ENCODE assay signal across 9 cellular contexts in genomic region chr10:47311193-47311899, GRCh38. TPM values are rescaled to one million over a fixed set of nuclear protein-coding genes. Genes with fewer than 3 reads are reported as not detected.
DNase-seq lines count a peak whose midpoint lies in the region; ATAC-seq, FAIRE-seq and TF ChIP-seq lines count a peak whose summit lies in the region.
"Had no signal": no experiment of that assay in that cellular context is flagged by ENCODE, and none has a peak within 500 bp of the region (broad histone marks: within the 10 kb centered on the region; RNA-seq: fewer than 3 reads in every experiment).

No MANE protein-coding gene starts in this region.

- H3K4me1 Mint-ChIP-seq in activated CD8-positive, alpha-beta memory T cell treated with anti-CD3 and anti-CD28 coated beads, Interleukin-2, amount 10 ng/mL, durations not matched to agents 7 days and 5 days, result peaks cover 14% of the 10 kb centered on the region
- peaks cover 38 to 45% (median 44%) of the 10 kb centered on the region in 3 donors for H3K4me1 Mint-ChIP-seq in T-cell
- H3K4me1 Mint-ChIP-seq in activated naive CD8-positive, alpha-beta T cell treated with anti-CD3 and anti-CD28 coated beads, Interleukin-2, amount 50 U/mL, for 24 hours, result peaks cover 14% of the 10 kb centered on the region

- peak; percentile 74 for ATAC-seq in activated CD8-positive, alpha-beta memory T cell treated with anti-CD3 and anti-CD28 coated beads, Interleukin-2, amount 10 ng/mL, durations not matched to agents 7 days and 5 days
- ATAC-seq in T-cell (replicated peaks in 1 of 4) (peak; percentile 85 to 89 (median 88)), GM21423 (IDR thresholded peaks at IDR 0.05; ENCODE audit: unreplicated experiment) (no peak)
- ATAC-seq in activated naive CD8-positive, alpha-beta T cell treated with anti-CD3 and anti-CD28 coated beads, Interleukin-2, amount 50 U/mL, for 24 hours, result no peak
- peak; percentile 48 for ATAC-seq in stimulated activated naive CD8-positive, alpha-beta T cell treated with anti-CD3 and anti-CD28 coated beads, Interleukin-15, Interleukin-2, amounts not matched to agents 100 U/mL and 50 U/mL, for 24 hours

- no peak for TF ChIP-seq POLR2A in GM12892 (IDR thresholded peaks at IDR 0.05; ENCODE audit: low read depth, low read length)

- no peaks in the 10 kb centered on the region for H3K9me3 Mint-ChIP-seq in activated CD8-positive, alpha-beta memory T cell treated with anti-CD3 and anti-CD28 coated beads, Interleukin-2, amount 10 ng/mL, durations not matched to agents 7 days and 5 days (ENCODE audit: low read depth)
- H3K9me3 Mint-ChIP-seq in T-cell, result no peaks in the 10 kb centered on the region
- no peaks in the 10 kb centered on the region for H3K9me3 Mint-ChIP-seq in activated naive CD8-positive, alpha-beta T cell treated with anti-CD3 and anti-CD28 coated beads, Interleukin-2, amount 50 U/mL, for 24 hours

- no peaks in the 10 kb centered on the region for H3K27me3 Mint-ChIP-seq in activated CD8-positive, alpha-beta memory T cell treated with anti-CD3 and anti-CD28 coated beads, Interleukin-2, amount 10 ng/mL, durations not matched to agents 7 days and 5 days
- H3K27me3 Mint-ChIP-seq in T-cell, result no peaks in the 10 kb centered on the region
- no peaks in the 10 kb centered on the region for H3K27me3 Mint-ChIP-seq in activated naive CD8-positive, alpha-beta T cell treated with anti-CD3 and anti-CD28 coated beads, Interleukin-2, amount 50 U/mL, for 24 hours

- CTCF ChIA-PET in activated CD8-positive, alpha-beta memory T cell treated with anti-CD3 and anti-CD28 coated beads, Interleukin-2, amount 10 ng/mL, durations not matched to agents 7 days and 5 days (lab: Charles Lee), result interaction anchor here (0.6 to 8.2 kb wide), 27 partner anchors 8 to 318 kb away, joined by 3 to 155 read pairs (median 4); no protein-coding TSS in a partner anchor
- CTCF ChIA-PET in T-cell (lab: Charles Lee), result interaction anchor here (0.5 to 4.2 kb wide), 22 partner anchors 10 to 431 kb away, joined by 3 to 52 read pairs (median 4); no protein-coding TSS in a partner anchor

- no peaks in the 10 kb centered on the region for H3K36me3 Mint-ChIP-seq in activated CD8-positive, alpha-beta memory T cell treated with anti-CD3 and anti-CD28 coated beads, Interleukin-2, amount 10 ng/mL, durations not matched to agents 7 days and 5 days
- no peaks in the 10 kb centered on the region for H3K36me3 Mint-ChIP-seq in T-cell
- no peaks in the 10 kb centered on the region for H3K36me3 Mint-ChIP-seq in activated naive CD8-positive, alpha-beta T cell treated with anti-CD3 and anti-CD28 coated beads, Interleukin-2, amount 50 U/mL, for 24 hours (ENCODE audit: low read depth)

- no peak for FAIRE-seq in GM12892 (lab: Jason Lieb, UNC)

- DNase-seq in activated CD8-positive, alpha-beta memory T cell treated with anti-CD3 and anti-CD28 coated beads, Interleukin-2, amount 10 ng/mL, durations not matched to agents 7 days and 5 days, result peak; percentile 72
- DNase-seq in activated CD8-positive, alpha-beta memory T cell treated with anti-CD3 and anti-CD28 coated beads, Interleukin-2, amount 50 U/mL, for 48 hours, result no peak
- DNase-seq in T-cell (peak; percentile 29 to 76 (median 56)), GM12892 (ENCODE audit: insufficient read length) (no peak), anterior cingulate cortex (lab: John Stamatoyannopoulos, UW) (no peak)
- peak; percentile 17 for DNase-seq in activated naive CD8-positive, alpha-beta T cell treated with anti-CD3 and anti-CD28 coated beads, Interleukin-2, amount 50 U/mL, for 24 hours
- peak; percentile 27 for DNase-seq in stimulated activated naive CD8-positive, alpha-beta T cell treated with anti-CD3 and anti-CD28 coated beads, Interleukin-15, Interleukin-2, amounts not matched to agents 100 U/mL and 50 U/mL, for 24 hours

- peak overlapping the region; percentile 32 for H3K27ac Mint-ChIP-seq in activated CD8-positive, alpha-beta memory T cell treated with anti-CD3 and anti-CD28 coated beads, Interleukin-2, amount 10 ng/mL, durations not matched to agents 7 days and 5 days
- H3K27ac Mint-ChIP-seq in T-cell, result peak overlapping the region; percentile 86 to 91
- peak overlapping the region; percentile 31 for H3K27ac Mint-ChIP-seq in activated naive CD8-positive, alpha-beta T cell treated with anti-CD3 and anti-CD28 coated beads, Interleukin-2, amount 50 U/mL, for 24 hours

- H3K4me3 Mint-ChIP-seq in activated CD8-positive, alpha-beta memory T cell treated with anti-CD3 and anti-CD28 coated beads, Interleukin-2, amount 10 ng/mL, durations not matched to agents 7 days and 5 days, result no peak overlapping the region
- H3K4me3 Mint-ChIP-seq in T-cell, result peak overlapping the region; percentile 22 to 68 (median 31)
- no peak overlapping the region for H3K4me3 Mint-ChIP-seq in activated naive CD8-positive, alpha-beta T cell treated with anti-CD3 and anti-CD28 coated beads, Interleukin-2, amount 50 U/mL, for 24 hours

- POLR2A ChIA-PET in T-cell (lab: Charles Lee), result interaction anchor here in 1 of 2 donors (0.8 kb wide), 1 partner anchor 263 kb away, joined by 4 read pairs; no protein-coding TSS in a partner anchor

RNA-seq across cellular contexts. Expression of gene GDF2, which starts 10.9 kb away (rescaled TPM):
- not detected for total RNA-seq in activated CD8-positive, alpha-beta memory T cell treated with anti-CD3 and anti-CD28 coated beads, Interleukin-2, amount 10 ng/mL, durations not matched to agents 7 days and 5 days
- total RNA-seq in T-cell, result not detected
- not detected for polyA plus RNA-seq in GM12892 (2012; ENCODE audit: missing spikeins)
- total RNA-seq: SJSA1 had no signal

RNA-seq across cellular contexts. Expression of gene GDF10, which starts 11.3 kb away (rescaled TPM):
- total RNA-seq in activated CD8-positive, alpha-beta memory T cell treated with anti-CD3 and anti-CD28 coated beads, Interleukin-2, amount 10 ng/mL, durations not matched to agents 7 days and 5 days, result under 1 TPM in 1 of 2 experiments, not detected in 1; 0.45 TPM
- 1 to 10 TPM in 1 of 5 donors, under 1 TPM in 4; 0.14 to 1.4 (median 0.46) TPM for total RNA-seq in T-cell
- polyA plus RNA-seq in GM12892 (2012; ENCODE audit: missing spikeins), result not detected
- total RNA-seq: SJSA1 had no signal

RNA-seq across cellular contexts. Expression of gene RBP3, which starts 36.8 kb away (rescaled TPM):
- total RNA-seq in activated CD8-positive, alpha-beta memory T cell treated with anti-CD3 and anti-CD28 coated beads, Interleukin-2, amount 10 ng/mL, durations not matched to agents 7 days and 5 days, result not detected
- not detected for total RNA-seq in T-cell
- polyA plus RNA-seq in GM12892 (2012; ENCODE audit: missing spikeins), result not detected
- total RNA-seq: SJSA1 had no signal

Comparison
In these comparisons a context has a peak if more than half of its experiments do, and no peak if none do; other contexts are left out.
1. DNase-seq: peak in activated CD8-positive, alpha-beta memory T cell treated with anti-CD3 and anti-CD28 coated beads, Interleukin-2, amount 10 ng/mL, durations not matched to agents 7 days and 5 days (single experiment), T-cell (34 of 34), activated naive CD8-positive, alpha-beta T cell treated with anti-CD3 and anti-CD28 coated beads, Interleukin-2, amount 50 U/mL, for 24 hours (single experiment) and stimulated activated naive CD8-positive, alpha-beta T cell treated with anti-CD3 and anti-CD28 coated beads, Interleukin-15, Interleukin-2, amounts not matched to agents 100 U/mL and 50 U/mL, for 24 hours (single experiment); none in activated CD8-positive, alpha-beta memory T cell treated with anti-CD3 and anti-CD28 coated beads, Interleukin-2, amount 50 U/mL, for 48 hours (single experiment), GM12892 (single experiment) and anterior cingulate cortex (0 of 58).
2. ATAC-seq: peak in activated CD8-positive, alpha-beta memory T cell treated with anti-CD3 and anti-CD28 coated beads, Interleukin-2, amount 10 ng/mL, durations not matched to agents 7 days and 5 days (single experiment), T-cell (4 of 4) and stimulated activated naive CD8-positive, alpha-beta T cell treated with anti-CD3 and anti-CD28 coated beads, Interleukin-15, Interleukin-2, amounts not matched to agents 100 U/mL and 50 U/mL, for 24 hours (single experiment); none in activated naive CD8-positive, alpha-beta T cell treated with anti-CD3 and anti-CD28 coated beads, Interleukin-2, amount 50 U/mL, for 24 hours (single experiment) and GM21423 (single experiment).
3. H3K27ac Mint-ChIP-seq: peak in every context shown above with its lines; median percentile 88 in T-cell; 32 in activated CD8-positive, alpha-beta memory T cell treated with anti-CD3 and anti-CD28 coated beads, Interleukin-2, amount 10 ng/mL, durations not matched to agents 7 days and 5 days; 31 in activated naive CD8-positive, alpha-beta T cell treated with anti-CD3 and anti-CD28 coated beads, Interleukin-2, amount 50 U/mL, for 24 hours.
4. H3K4me3 Mint-ChIP-seq: peak in T-cell (3 of 3); none in activated CD8-positive, alpha-beta memory T cell treated with anti-CD3 and anti-CD28 coated beads, Interleukin-2, amount 10 ng/mL, durations not matched to agents 7 days and 5 days (single experiment) and activated naive CD8-positive, alpha-beta T cell treated with anti-CD3 and anti-CD28 coated beads, Interleukin-2, amount 50 U/mL, for 24 hours (single experiment).